7 cellular contexts compared by ENCODE assay signal in the genomic region with DNA sequence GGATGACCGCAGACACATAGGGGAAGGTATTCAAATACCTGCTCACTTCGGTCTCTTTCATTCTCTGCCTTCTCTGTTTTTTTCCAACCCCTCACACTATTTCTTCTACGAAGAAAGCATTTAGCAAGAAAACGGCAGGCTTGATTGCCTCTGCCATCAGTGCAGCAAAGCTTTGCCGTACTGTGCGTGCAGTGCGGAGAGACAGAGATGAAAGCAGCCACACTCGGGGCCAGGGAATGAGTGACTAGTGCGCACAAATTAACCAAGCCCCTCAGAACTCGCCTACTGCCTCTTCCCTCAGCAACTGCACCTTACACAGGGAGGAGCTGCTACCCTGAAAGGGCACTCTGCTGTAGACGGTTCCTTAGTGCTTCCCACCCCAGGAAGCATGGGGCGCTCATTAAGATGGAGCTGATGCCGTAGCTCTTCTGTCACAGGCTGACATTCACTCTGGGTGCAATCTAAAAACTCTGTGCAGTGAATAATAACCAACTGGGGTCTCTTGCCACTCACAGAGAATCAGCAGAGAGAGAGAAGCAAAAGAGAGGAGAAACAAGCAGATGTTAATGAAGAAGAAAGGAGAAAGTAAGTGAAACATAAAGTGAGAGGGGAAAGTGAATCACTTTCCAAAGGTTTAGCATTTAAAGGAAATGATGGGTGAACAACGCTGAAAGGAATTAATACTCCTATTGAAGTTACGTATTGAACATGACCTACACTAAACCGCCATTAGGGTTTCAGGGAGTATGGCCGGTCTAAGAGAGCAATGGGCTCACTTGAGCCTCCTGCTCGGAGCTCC.
"Had no signal": no experiment of that assay in that cellular context is flagged by ENCODE, and none has a peak within 500 bp of the region (broad histone marks: within the 10 kb centered on the region; RNA-seq: fewer than 3 reads in every experiment).

No MANE protein-coding gene starts in this region.

- H3K4me3 Mint-ChIP-seq: IgD-negative memory B cell had no signal

- H3K4me1 Mint-ChIP-seq: IgD-negative memory B cell had no signal

- H3K4me3 ChIP-seq: K562 had no signal

- H3K4me2 ChIP-seq: KMS-11 had no signal

- H3K27ac Mint-ChIP-seq: IgD-negative memory B cell had no signal

- H3K27ac ChIP-seq: HL-60, KMS-11 had no signal

- DNase-seq: IMR-90, KG1 had no signal

- ATAC-seq: HepG2, K562 had no signal
